ENCODE assay signal across 1 cellular context in genomic region chr10:11612004-11613001, GRCh38.
A peak's percentile ranks its signal among the peaks of the same experiment; 100 is the strongest.
TF ChIP-seq lines count a peak whose summit lies in the region.

No MANE protein-coding gene starts in this region.

TF ChIP-seq in K562, 482 proteins besides CTCF, POLR2A, EP300 and RAD21 (continued from another document and continues in another):
- TF ChIP-seq ASH1L (IDR thresholded peaks at IDR 0.05; ENCODE audit: borderline replicate concordance, low read depth, partially characterized antibody) (no peak), CBFA2T2 (conservative IDR thresholded peaks at IDR 0.05) (peak; percentile 93), FOXP1 (CRISPR knock-in tag; IDR thresholded peaks at IDR 0.05) (no peak), TAF15 (IDR thresholded peaks at IDR 0.05; ENCODE audit: low read depth, low read length) (no peak), ZNF282 (CRISPR knock-in tag; IDR thresholded peaks at IDR 0.05) (no peak), ZNF444 (CRISPR knock-in tag; IDR thresholded peaks at IDR 0.05) (no peak), POLR2G (IDR thresholded peaks at IDR 0.05; ENCODE audit: low read depth, low read length) (no peak), ARID1B (IDR thresholded peaks at IDR 0.05) (peak; percentile 99), MAFG (tag; conservative IDR thresholded peaks at IDR 0.05) (0 out of 2 replicates have a peak, but pooled peaks have one; percentile 4), PTBP1 (IDR thresholded peaks at IDR 0.05; ENCODE audit: low read depth, low read length) (no peak), MNT (conservative IDR thresholded peaks at IDR 0.05) (peak in 1 of 2 experiments; percentile 47; a peak in 2 of 4 replicates), SMARCC2 (IDR thresholded peaks at IDR 0.05; ENCODE audit: low read depth) (peak; percentile 95), GTF2F1 (IDR thresholded peaks at IDR 0.05; ENCODE audit: low read depth, low read length) (no peak), ZNF668 (CRISPR knock-in tag; IDR thresholded peaks at IDR 0.05) (no peak), ETV6 (IDR thresholded peaks at IDR 0.05; ENCODE audit: borderline replicate concordance in 1 of 2, low read depth in 2 of 2, low read length in 1 of 2) (peak in 1 of 2 experiments; percentile 66; a peak in 1 of 4 replicates), ETV6 (CRISPR knock-in tag; IDR thresholded peaks at IDR 0.05; ENCODE audit: borderline replicate concordance) (no peak), ZBTB40 (IDR thresholded peaks at IDR 0.05) (peak; percentile 60), ZBTB40 (CRISPR knock-in tag; IDR thresholded peaks at IDR 0.05) (no peak), THRAP3 (IDR thresholded peaks at IDR 0.05; ENCODE audit: borderline replicate concordance) (no peak; the same call in 1 of the 2 replicates), STAG1 (CRISPR knock-in tag; IDR thresholded peaks at IDR 0.05; ENCODE audit: borderline replicate concordance) (no peak), MYC (IDR thresholded peaks at IDR 0.05; ENCODE audit: low read depth, low read length) (peak; percentile 63; the same call in 1 of the 2 replicates), MYC (CRISPR knock-in tag; IDR thresholded peaks at IDR 0.05; ENCODE audit: borderline replicate concordance, low read depth) (0 out of 2 replicates have a peak, but pooled peaks have one; percentile 62), SIRT6 (IDR thresholded peaks at IDR 0.05; ENCODE audit: low read depth, low read length) (no peak), RUNX1 (IDR thresholded peaks at IDR 0.05; ENCODE audit: low read depth) (no peak), TBL1XR1 (IDR thresholded peaks at IDR 0.05; ENCODE audit: low read length in 2 of 2) (peak in 1 of 2 experiments; percentile 95; a peak in 2 of 4 replicates), ZFP36 (IDR thresholded peaks at IDR 0.05; ENCODE audit: low read depth, low read length, partially characterized antibody) (no peak), OTX1 (CRISPR knock-in tag; IDR thresholded peaks at IDR 0.05) (no peak), AFF4 (CRISPR knock-in tag; IDR thresholded peaks at IDR 0.05) (no peak), HDAC6 (IDR thresholded peaks at IDR 0.05; ENCODE audit: low read depth, low read length) (no peak), BMI1 (IDR thresholded peaks at IDR 0.05; ENCODE audit: low read length) (no peak), ILF3 (IDR thresholded peaks at IDR 0.05; ENCODE audit: borderline replicate concordance) (no peak), ELF4 (CRISPR knock-in tag; IDR thresholded peaks at IDR 0.05) (peak; percentile 21; the same call in 1 of the 2 replicates), SMARCE1 (IDR thresholded peaks at IDR 0.05) (peak; percentile 97), CAMTA2 (CRISPR knock-in tag; conservative IDR thresholded peaks at IDR 0.05) (no peak), ETV1 (tag; conservative IDR thresholded peaks at IDR 0.05; ENCODE audit: low read depth) (peak; percentile 81), YBX1 (IDR thresholded peaks at IDR 0.05) (no peak), RAD51 (IDR thresholded peaks at IDR 0.05; ENCODE audit: borderline replicate concordance, low read depth) (peak; percentile 32; the same call in 1 of the 2 replicates), MTF1 (CRISPR knock-in tag; IDR thresholded peaks at IDR 0.05; ENCODE audit: borderline replicate concordance) (no peak), MED1 (CRISPR knock-in tag; IDR thresholded peaks at IDR 0.05; ENCODE audit: borderline replicate concordance) (no peak)
- TF ChIP-seq, protein P1, sequence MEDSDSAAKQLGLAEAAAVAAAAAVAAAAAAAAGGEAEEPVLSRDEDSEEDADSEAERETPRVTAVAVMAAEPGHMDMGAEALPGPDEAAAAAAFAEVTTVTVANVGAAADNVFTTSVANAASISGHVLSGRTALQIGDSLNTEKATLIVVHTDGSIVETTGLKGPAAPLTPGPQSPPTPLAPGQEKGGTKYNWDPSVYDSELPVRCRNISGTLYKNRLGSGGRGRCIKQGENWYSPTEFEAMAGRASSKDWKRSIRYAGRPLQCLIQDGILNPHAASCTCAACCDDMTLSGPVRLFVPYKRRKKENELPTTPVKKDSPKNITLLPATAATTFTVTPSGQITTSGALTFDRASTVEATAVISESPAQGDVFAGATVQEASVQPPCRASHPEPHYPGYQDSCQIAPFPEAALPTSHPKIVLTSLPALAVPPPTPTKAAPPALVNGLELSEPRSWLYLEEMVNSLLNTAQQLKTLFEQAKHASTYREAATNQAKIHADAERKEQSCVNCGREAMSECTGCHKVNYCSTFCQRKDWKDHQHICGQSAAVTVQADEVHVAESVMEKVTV (CRISPR knock-in tag; IDR thresholded peaks at IDR 0.05): no peak
- TF ChIP-seq, protein P2, sequence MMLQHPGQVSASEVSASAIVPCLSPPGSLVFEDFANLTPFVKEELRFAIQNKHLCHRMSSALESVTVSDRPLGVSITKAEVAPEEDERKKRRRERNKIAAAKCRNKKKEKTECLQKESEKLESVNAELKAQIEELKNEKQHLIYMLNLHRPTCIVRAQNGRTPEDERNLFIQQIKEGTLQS (IDR thresholded peaks at IDR 0.05): peak; percentile 73
- TF ChIP-seq, protein P2 (CRISPR knock-in tag; conservative IDR thresholded peaks at IDR 0.05): no peak; the same call in 1 of the 2 replicates
- TF ChIP-seq, protein P3, sequence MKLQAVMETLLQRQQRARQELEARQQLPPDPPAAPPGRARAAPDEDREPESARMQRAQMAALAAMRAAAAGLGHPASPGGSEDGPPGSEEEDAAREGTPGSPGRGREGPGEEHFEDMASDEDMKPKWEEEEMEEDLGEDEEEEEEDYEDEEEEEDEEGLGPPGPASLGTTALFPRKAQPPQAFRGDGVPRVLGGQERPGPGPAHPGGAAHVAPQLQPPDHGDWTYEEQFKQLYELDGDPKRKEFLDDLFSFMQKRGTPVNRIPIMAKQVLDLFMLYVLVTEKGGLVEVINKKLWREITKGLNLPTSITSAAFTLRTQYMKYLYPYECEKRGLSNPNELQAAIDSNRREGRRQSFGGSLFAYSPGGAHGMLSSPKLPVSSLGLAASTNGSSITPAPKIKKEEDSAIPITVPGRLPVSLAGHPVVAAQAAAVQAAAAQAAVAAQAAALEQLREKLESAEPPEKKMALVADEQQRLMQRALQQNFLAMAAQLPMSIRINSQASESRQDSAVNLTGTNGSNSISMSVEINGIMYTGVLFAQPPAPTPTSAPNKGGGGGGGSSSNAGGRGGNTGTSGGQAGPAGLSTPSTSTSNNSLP (IDR thresholded peaks at IDR 0.05; ENCODE audit: borderline replicate concordance, low read depth, low read length): peak; percentile 96
- TF ChIP-seq, protein P4, sequence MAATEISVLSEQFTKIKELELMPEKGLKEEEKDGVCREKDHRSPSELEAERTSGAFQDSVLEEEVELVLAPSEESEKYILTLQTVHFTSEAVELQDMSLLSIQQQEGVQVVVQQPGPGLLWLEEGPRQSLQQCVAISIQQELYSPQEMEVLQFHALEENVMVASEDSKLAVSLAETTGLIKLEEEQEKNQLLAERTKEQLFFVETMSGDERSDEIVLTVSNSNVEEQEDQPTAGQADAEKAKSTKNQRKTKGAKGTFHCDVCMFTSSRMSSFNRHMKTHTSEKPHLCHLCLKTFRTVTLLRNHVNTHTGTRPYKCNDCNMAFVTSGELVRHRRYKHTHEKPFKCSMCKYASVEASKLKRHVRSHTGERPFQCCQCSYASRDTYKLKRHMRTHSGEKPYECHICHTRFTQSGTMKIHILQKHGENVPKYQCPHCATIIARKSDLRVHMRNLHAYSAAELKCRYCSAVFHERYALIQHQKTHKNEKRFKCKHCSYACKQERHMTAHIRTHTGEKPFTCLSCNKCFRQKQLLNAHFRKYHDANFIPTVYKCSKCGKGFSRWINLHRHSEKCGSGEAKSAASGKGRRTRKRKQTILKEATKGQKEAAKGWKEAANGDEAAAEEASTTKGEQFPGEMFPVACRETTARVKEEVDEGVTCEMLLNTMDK (IDR thresholded peaks at IDR 0.05; ENCODE audit: borderline replicate concordance, insufficient read depth, low read depth, low read length, poor library complexity, severe bottlenecking): no peak
